8 cellular contexts compared by ENCODE assay signal in genomic region chr5:61450170-61450815, GRCh38.
DNase-seq lines count a peak whose midpoint lies in the region; ATAC-seq and TF ChIP-seq lines count a peak whose summit lies in the region.

No MANE protein-coding gene starts in this region.

- H3K4me3 Mint-ChIP-seq in T-helper 2 cell treated with Interferon-gamma antibody and Interleukin-4, amounts not matched to agents 5 μg/mL and 100 μg/mL, for 36 hours, result no peak overlapping the region
- H3K4me3 Mint-ChIP-seq in activated naive CD8-positive, alpha-beta T cell treated with anti-CD3 and anti-CD28 coated beads for 36 hours, result no peak overlapping the region
- no peak overlapping the region for H3K4me3 Mint-ChIP-seq in CD8-positive, alpha-beta T cell

- H3K4me1 ChIP-seq in PC-3 (ENCODE audit: insufficient read depth, low read length) (peaks cover 18% of the 10 kb centered on the region), muscle layer of duodenum (ENCODE audit: control insufficient read depth in 1 of 2, insufficient read depth in 2 of 2, low read length in 2 of 2) (peaks cover 6 to 36% of the 10 kb centered on the region in 2 donors)
- H3K4me1 ChIP-seq in CD8-positive, alpha-beta T cell (ENCODE audit: insufficient read depth, low read length), result no peaks in the 10 kb centered on the region

- POLR2A ChIA-PET in PC-3 (lab: Charles Lee; ENCODE audit: unreplicated experiment), result no interaction called here
- POLR2A ChIA-PET in CD8-positive, alpha-beta T cell (lab: Charles Lee), result no interaction called here

- peak; percentile 91 for ATAC-seq in PC-3
- no peak for ATAC-seq in CD8-positive, alpha-beta T cell

- H3K4me3 ChIP-seq in AG09309 (ENCODE audit: control insufficient read depth, low read depth, low read length) (no peak overlapping the region), PC-3 (ENCODE audit: low read length) (no peak overlapping the region), epithelial cell of esophagus (ENCODE audit: low read length) (no peak overlapping the region), muscle layer of duodenum (ENCODE audit: low read depth in 1 of 2, low read length in 2 of 2) (no peak overlapping the region)
- no peak overlapping the region for H3K4me3 ChIP-seq in CD8-positive, alpha-beta T cell (ENCODE audit: low read depth, low read length)

- H3K27me3 Mint-ChIP-seq in T-helper 2 cell treated with Interferon-gamma antibody and Interleukin-4, amounts not matched to agents 5 μg/mL and 100 μg/mL, for 36 hours (ENCODE audit: low read depth), result no peaks in the 10 kb centered on the region
- no peaks in the 10 kb centered on the region for H3K27me3 Mint-ChIP-seq in activated naive CD8-positive, alpha-beta T cell treated with anti-CD3 and anti-CD28 coated beads for 36 hours
- no peaks in the 10 kb centered on the region for H3K27me3 Mint-ChIP-seq in CD8-positive, alpha-beta T cell (ENCODE audit: low read depth)

- TF ChIP-seq CTCF in AG09309 (IDR thresholded peaks at IDR 0.05; ENCODE audit: control insufficient read depth, insufficient read depth, low read depth, low read length, missing control alignments), result no peak
- TF ChIP-seq CTCF in PC-3 (conservative IDR thresholded peaks at IDR 0.05; ENCODE audit: low read depth, low read length), result no peak
- no peak for TF ChIP-seq CTCF in epithelial cell of esophagus (IDR thresholded peaks at IDR 0.05; ENCODE audit: insufficient read depth, low read depth, low read length, missing control alignments)
- TF ChIP-seq CTCF in CD8-positive, alpha-beta T cell (IDR thresholded peaks at IDR 0.05), result no peak

- H3K9me3 ChIP-seq in PC-3 (ENCODE audit: low read length) (no peaks in the 10 kb centered on the region), muscle layer of duodenum (ENCODE audit: control insufficient read depth in 1 of 2, low read length in 2 of 2) (no peaks in the 10 kb centered on the region)
- H3K9me3 ChIP-seq in CD8-positive, alpha-beta T cell (ENCODE audit: low read length), result peaks cover 6% of the 10 kb centered on the region

- H3K27ac Mint-ChIP-seq in T-helper 2 cell treated with Interferon-gamma antibody and Interleukin-4, amounts not matched to agents 5 μg/mL and 100 μg/mL, for 36 hours, result no peak overlapping the region
- H3K27ac Mint-ChIP-seq in activated naive CD8-positive, alpha-beta T cell treated with anti-CD3 and anti-CD28 coated beads for 36 hours, result no peak overlapping the region
- H3K27ac Mint-ChIP-seq in CD8-positive, alpha-beta T cell, result no peak overlapping the region

- DNase-seq in AG09309 (ENCODE audit: low read depth) (peak; percentile 92), PC-3 (peak; percentile 62), epithelial cell of esophagus (ENCODE audit: low read depth) (peak; percentile 80), NCI-H774 (lab: John Stamatoyannopoulos, UW) (no peak)
- DNase-seq in T-helper 2 cell treated with Interferon-gamma antibody and Interleukin-4, amounts not matched to agents 5 μg/mL and 100 μg/mL, for 36 hours (ENCODE audit: low spot score), result no peak
- DNase-seq in activated naive CD8-positive, alpha-beta T cell treated with anti-CD3 and anti-CD28 coated beads for 36 hours, result no peak
- no peak for DNase-seq in CD8-positive, alpha-beta T cell

- CTCF ChIA-PET in PC-3 (lab: Charles Lee), result no interaction called here
- CTCF ChIA-PET in CD8-positive, alpha-beta T cell (lab: Charles Lee), result interaction anchor here (0.8 kb wide), 1 partner anchor 14 kb away, joined by 3 read pairs; no protein-coding TSS in a partner anchor

- H3K36me3 ChIP-seq in PC-3 (ENCODE audit: low read depth, low read length) (peaks cover 13% of the 10 kb centered on the region; the same call in 1 of the 2 replicates), muscle layer of duodenum (ENCODE audit: control insufficient read depth in 1 of 2, insufficient read depth in 2 of 2, low read length in 2 of 2) (no peaks in the 10 kb centered on the region)
- H3K36me3 ChIP-seq in CD8-positive, alpha-beta T cell (ENCODE audit: insufficient read depth, low read length), result no peaks in the 10 kb centered on the region

- no peak overlapping the region for H2AFZ ChIP-seq in PC-3 (ENCODE audit: low read length)

- no peak overlapping the region for H3K9ac ChIP-seq in PC-3 (ENCODE audit: low read length)

- H3K36me3 Mint-ChIP-seq in T-helper 2 cell treated with Interferon-gamma antibody and Interleukin-4, amounts not matched to agents 5 μg/mL and 100 μg/mL, for 36 hours (ENCODE audit: low read depth), result peaks cover 3% of the 10 kb centered on the region
- peaks cover 17% of the 10 kb centered on the region for H3K36me3 Mint-ChIP-seq in activated naive CD8-positive, alpha-beta T cell treated with anti-CD3 and anti-CD28 coated beads for 36 hours
- peaks cover 20% of the 10 kb centered on the region for H3K36me3 Mint-ChIP-seq in CD8-positive, alpha-beta T cell

- peak overlapping the region; percentile 31; the same call in 1 of the 2 replicates for H3K4me2 ChIP-seq in PC-3 (ENCODE audit: low read length)

- no peaks in the 10 kb centered on the region for H3K9me2 ChIP-seq in PC-3 (replicated peaks; ENCODE audit: low read length)

- no TSS peak for BruUV-seq in PC-3 (replicated peaks; lab: Mats Ljungman, UMichigan)

- H3K27me3 ChIP-seq in PC-3 (ENCODE audit: low read length) (no peaks in the 10 kb centered on the region), muscle layer of duodenum (ENCODE audit: low read depth, low read length) (no peaks in the 10 kb centered on the region)
- H3K27me3 ChIP-seq in CD8-positive, alpha-beta T cell (ENCODE audit: insufficient read depth, low read length), result no peaks in the 10 kb centered on the region

- peaks cover 3% of the 10 kb centered on the region for H3K4me1 Mint-ChIP-seq in T-helper 2 cell treated with Interferon-gamma antibody and Interleukin-4, amounts not matched to agents 5 μg/mL and 100 μg/mL, for 36 hours (ENCODE audit: low read depth)
- H3K4me1 Mint-ChIP-seq in activated naive CD8-positive, alpha-beta T cell treated with anti-CD3 and anti-CD28 coated beads for 36 hours, result peaks cover 10% of the 10 kb centered on the region
- H3K4me1 Mint-ChIP-seq in CD8-positive, alpha-beta T cell (ENCODE audit: low read depth), result peaks cover 5% of the 10 kb centered on the region

- H3K27ac ChIP-seq in PC-3 (ENCODE audit: low read length) (peak overlapping the region; percentile 40), muscle layer of duodenum (ENCODE audit: low read length) (peak overlapping the region; percentile 46)
- no peak overlapping the region for H3K27ac ChIP-seq in CD8-positive, alpha-beta T cell (ENCODE audit: low read depth, low read length)

- H4K20me1 ChIP-seq in PC-3 (ENCODE audit: low read length), result no peaks in the 10 kb centered on the region

- intact Hi-C loops in PC-3 (cut with micrococcal nuclease), result no loop called here
- intact Hi-C loops in CD8-positive, alpha-beta T cell (cut with DNase I, micrococcal nuclease), result no loop called here

- H3K9me3 Mint-ChIP-seq in T-helper 2 cell treated with Interferon-gamma antibody and Interleukin-4, amounts not matched to agents 5 μg/mL and 100 μg/mL, for 36 hours, result peaks cover 30% of the 10 kb centered on the region
- peaks cover 14% of the 10 kb centered on the region for H3K9me3 Mint-ChIP-seq in activated naive CD8-positive, alpha-beta T cell treated with anti-CD3 and anti-CD28 coated beads for 36 hours
- H3K9me3 Mint-ChIP-seq in CD8-positive, alpha-beta T cell, result peaks cover 19% of the 10 kb centered on the region

- peaks cover 39% of the 10 kb centered on the region for H3K79me2 ChIP-seq in PC-3 (ENCODE audit: low read length)

- no peaks in the 10 kb centered on the region for H3F3A ChIP-seq in PC-3 (ENCODE audit: low read length, unreplicated experiment)

Comparison
In these comparisons a context has a peak if more than half of its experiments do, and no peak if none do; other contexts are left out.
1. DNase-seq: peak in AG09309 (single experiment), PC-3 (single experiment) and epithelial cell of esophagus (single experiment); none in T-helper 2 cell treated with Interferon-gamma antibody and Interleukin-4, amounts not matched to agents 5 μg/mL and 100 μg/mL, for 36 hours (single experiment), activated naive CD8-positive, alpha-beta T cell treated with anti-CD3 and anti-CD28 coated beads for 36 hours (single experiment), NCI-H774 (single experiment) and CD8-positive, alpha-beta T cell (0 of 7).